21 cellular contexts compared by ENCODE assay signal in genomic region chr13:112987625-112988024, GRCh38.
"Had no signal": no experiment of that assay in that cellular context is flagged by ENCODE, and none has a peak within 500 bp of the region (broad histone marks: within the 10 kb centered on the region; RNA-seq: fewer than 3 reads in every experiment).

No MANE protein-coding gene starts in this region.

- H3K36me3 ChIP-seq: colonic mucosa, gastrocnemius medialis, left lung, lower lobe of right lung, prostate gland, thoracic aorta, tibial nerve had no signal

- H3K27me3 ChIP-seq: colonic mucosa, gastrocnemius medialis, left lung, tibial nerve had no signal

- H3K27ac ChIP-seq: colonic mucosa, epithelial cell of prostate, gastrocnemius medialis, left lung, lower lobe of right lung, parathyroid adenoma, prostate gland, thoracic aorta, tibial nerve had no signal

- H3K4me1 ChIP-seq: parathyroid adenoma, tibial nerve had no signal

- H3K9me3 ChIP-seq: colonic mucosa, gastrocnemius medialis, left lung, lower lobe of right lung, prostate gland, thoracic aorta, tibial nerve had no signal

- FAIRE-seq: kidney, small intestine had no signal

- H2AFZ ChIP-seq: parathyroid adenoma had no signal

- H3K4me3 ChIP-seq: colonic mucosa, gastrocnemius medialis, left lung, lower lobe of right lung, prostate gland, thoracic aorta, tibial nerve had no signal

- ATAC-seq: esophagus mucosa; gastrocnemius medialis; left cardiac atrium; left lung; lower lobe of right lung; naive thymus-derived CD8-positive, alpha-beta T cell; stimulated activated naive B cell treated with anti-CD40 and anti-IgM and Interleukin-4, amounts not matched to agents 10 μg/mL and 1 μg/mL and 100 μg/mL, for 72 hours had no signal

- H3K9ac ChIP-seq: parathyroid adenoma had no signal

- DNase-seq: colonic mucosa; effector CD8-positive, alpha-beta T cell; endodermal cell; foreskin fibroblast; gastrocnemius medialis; head of caudate nucleus; kidney; left cardiac atrium; lower lobe of right lung; naive thymus-derived CD8-positive, alpha-beta T cell; small intestine; stimulated activated CD4-positive, alpha-beta T cell treated with anti-CD3 and anti-CD28 coated beads, Interleukin-15, amount 100 ng/mL, for 24 hours; stimulated activated CD4-positive, alpha-beta T cell treated with anti-CD3 and anti-CD28 coated beads, Interleukin-2, amount 100 ng/mL, for 48 hours; stimulated activated naive B cell treated with anti-CD40 and anti-IgM and Interleukin-4, amounts not matched to agents 10 μg/mL and 1 μg/mL and 100 μg/mL, for 72 hours had no signal

- H3K79me2 ChIP-seq: parathyroid adenoma had no signal
